In the genomic region with DNA sequence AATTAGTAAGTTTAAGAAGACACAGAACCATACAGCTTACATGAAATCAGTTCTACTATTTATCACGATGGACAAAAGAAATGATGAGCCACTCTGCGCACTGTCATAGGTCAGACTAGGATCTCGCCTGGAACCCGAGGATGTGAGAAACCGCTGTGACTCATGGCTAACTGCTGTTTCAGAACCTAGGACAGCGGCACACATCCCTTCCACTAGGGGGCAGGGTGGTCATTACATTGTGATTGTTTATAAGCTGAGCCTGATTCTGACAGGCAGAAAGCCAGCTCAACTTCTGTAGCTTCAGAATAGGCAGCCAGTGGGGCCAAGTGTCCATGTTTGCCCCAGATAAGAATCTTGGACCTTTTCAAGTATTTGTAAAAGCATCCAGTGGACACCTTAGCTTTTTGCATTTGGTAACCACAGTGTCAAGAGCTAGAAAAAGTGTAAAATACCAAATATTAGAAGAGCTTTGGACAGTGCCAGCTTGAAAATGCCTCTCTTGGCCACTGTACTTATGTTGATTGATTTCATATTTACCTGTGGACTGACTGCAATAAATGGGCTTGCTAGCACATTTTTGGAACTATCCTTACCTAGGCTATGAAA, we compare ENCODE assay signal across 1 cellular context.
TF ChIP-seq lines count a peak whose summit lies in the region.

No MANE protein-coding gene starts in this region.

TF ChIP-seq in K562, 482 proteins besides CTCF, POLR2A, EP300 and RAD21 (continued from another document and continues in another):
- peak; percentile 54; the same call in 1 of the 2 replicates for TF ChIP-seq LCOR (CRISPR knock-in tag; IDR thresholded peaks at IDR 0.05)
- no peak for TF ChIP-seq CHD7 (IDR thresholded peaks at IDR 0.05; ENCODE audit: low read depth, low read length)
- peak; percentile 42; the same call in 1 of the 2 replicates for TF ChIP-seq NCOA1 (IDR thresholded peaks at IDR 0.05; ENCODE audit: low read depth)
- TF ChIP-seq, protein P1, sequence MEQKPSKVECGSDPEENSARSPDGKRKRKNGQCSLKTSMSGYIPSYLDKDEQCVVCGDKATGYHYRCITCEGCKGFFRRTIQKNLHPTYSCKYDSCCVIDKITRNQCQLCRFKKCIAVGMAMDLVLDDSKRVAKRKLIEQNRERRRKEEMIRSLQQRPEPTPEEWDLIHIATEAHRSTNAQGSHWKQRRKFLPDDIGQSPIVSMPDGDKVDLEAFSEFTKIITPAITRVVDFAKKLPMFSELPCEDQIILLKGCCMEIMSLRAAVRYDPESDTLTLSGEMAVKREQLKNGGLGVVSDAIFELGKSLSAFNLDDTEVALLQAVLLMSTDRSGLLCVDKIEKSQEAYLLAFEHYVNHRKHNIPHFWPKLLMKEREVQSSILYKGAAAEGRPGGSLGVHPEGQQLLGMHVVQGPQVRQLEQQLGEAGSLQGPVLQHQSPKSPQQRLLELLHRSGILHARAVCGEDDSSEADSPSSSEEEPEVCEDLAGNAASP (IDR thresholded peaks at IDR 0.05) = no peak
- no peak for TF ChIP-seq POLR2H (tag; IDR thresholded peaks at IDR 0.05; ENCODE audit: low read depth)
- peak; percentile 87; the same call in 1 of the 2 replicates for TF ChIP-seq ARID3A (IDR thresholded peaks at IDR 0.05; ENCODE audit: borderline replicate concordance, low read depth, low read length)
- TF ChIP-seq, protein P2, sequence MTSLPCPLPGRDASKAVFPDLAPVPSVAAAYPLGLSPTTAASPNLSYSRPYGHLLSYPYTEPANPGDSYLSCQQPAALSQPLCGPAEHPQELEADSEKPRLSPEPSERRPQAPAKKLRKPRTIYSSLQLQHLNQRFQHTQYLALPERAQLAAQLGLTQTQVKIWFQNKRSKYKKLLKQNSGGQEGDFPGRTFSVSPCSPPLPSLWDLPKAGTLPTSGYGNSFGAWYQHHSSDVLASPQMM (CRISPR knock-in tag; IDR thresholded peaks at IDR 0.05) = no peak
- TF ChIP-seq FOSL1 (tag; conservative IDR thresholded peaks at IDR 0.05) = peak; percentile 82
- no peak for TF ChIP-seq FIP1L1 (IDR thresholded peaks at IDR 0.05; ENCODE audit: low read depth, low read length, poor library complexity, severe bottlenecking)
- TF ChIP-seq KLF16 (IDR thresholded peaks at IDR 0.05) = peak; percentile 33; the same call in 1 of the 2 replicates
- no peak for TF ChIP-seq ZNF165 (CRISPR knock-in tag; IDR thresholded peaks at IDR 0.05; ENCODE audit: borderline replicate concordance)
- peak; percentile 90 for TF ChIP-seq ZNF511 (CRISPR knock-in tag; IDR thresholded peaks at IDR 0.05)
- TF ChIP-seq ZNF175 (CRISPR knock-in tag; IDR thresholded peaks at IDR 0.05; ENCODE audit: low read depth) = no peak
- TF ChIP-seq ZBTB17 (CRISPR knock-in tag; IDR thresholded peaks at IDR 0.05) = no peak
- no peak for TF ChIP-seq CBFA2T2 (conservative IDR thresholded peaks at IDR 0.05)
- peak; percentile 76; the same call in 1 of the 2 replicates for TF ChIP-seq DMBX1 (CRISPR knock-in tag; IDR thresholded peaks at IDR 0.05; ENCODE audit: borderline replicate concordance)
- TF ChIP-seq, protein P3, sequence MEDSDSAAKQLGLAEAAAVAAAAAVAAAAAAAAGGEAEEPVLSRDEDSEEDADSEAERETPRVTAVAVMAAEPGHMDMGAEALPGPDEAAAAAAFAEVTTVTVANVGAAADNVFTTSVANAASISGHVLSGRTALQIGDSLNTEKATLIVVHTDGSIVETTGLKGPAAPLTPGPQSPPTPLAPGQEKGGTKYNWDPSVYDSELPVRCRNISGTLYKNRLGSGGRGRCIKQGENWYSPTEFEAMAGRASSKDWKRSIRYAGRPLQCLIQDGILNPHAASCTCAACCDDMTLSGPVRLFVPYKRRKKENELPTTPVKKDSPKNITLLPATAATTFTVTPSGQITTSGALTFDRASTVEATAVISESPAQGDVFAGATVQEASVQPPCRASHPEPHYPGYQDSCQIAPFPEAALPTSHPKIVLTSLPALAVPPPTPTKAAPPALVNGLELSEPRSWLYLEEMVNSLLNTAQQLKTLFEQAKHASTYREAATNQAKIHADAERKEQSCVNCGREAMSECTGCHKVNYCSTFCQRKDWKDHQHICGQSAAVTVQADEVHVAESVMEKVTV (CRISPR knock-in tag; IDR thresholded peaks at IDR 0.05) = peak; percentile 59
- TF ChIP-seq TEAD2 (tag; IDR thresholded peaks at IDR 0.05) = peak; percentile 97
- TF ChIP-seq TEAD4 (IDR thresholded peaks at IDR 0.05; ENCODE audit: low read length) = peak; percentile 89
- 0 out of 2 replicates have a peak, but pooled peaks have one; percentile 55 for TF ChIP-seq TEAD4 (CRISPR knock-in tag; IDR thresholded peaks at IDR 0.05; ENCODE audit: borderline replicate concordance)
- TF ChIP-seq STAT5B (CRISPR knock-in tag; IDR thresholded peaks at IDR 0.05) = no peak
- TF ChIP-seq TGIF2 (CRISPR knock-in tag; IDR thresholded peaks at IDR 0.05) = no peak
- TF ChIP-seq STAT6 (CRISPR knock-in tag; IDR thresholded peaks at IDR 0.05) = no peak
- TF ChIP-seq SRF (CRISPR knock-in tag; IDR thresholded peaks at IDR 0.05) = peak in 1 of 2 experiments; percentile 61; a peak in 2 of 4 replicates
- no peak for TF ChIP-seq ZNF174 (CRISPR knock-in tag; IDR thresholded peaks at IDR 0.05)
- no peak for TF ChIP-seq ZNF436 (CRISPR knock-in tag; IDR thresholded peaks at IDR 0.05)
- peak in 1 of 2 experiments; percentile 32; a peak in 1 of 4 replicates for TF ChIP-seq TBL1XR1 (IDR thresholded peaks at IDR 0.05; ENCODE audit: low read length in 2 of 2)
- TF ChIP-seq L3MBTL2 (IDR thresholded peaks at IDR 0.05) = no peak
- peak; percentile 43; the same call in 1 of the 2 replicates for TF ChIP-seq HCFC1 (IDR thresholded peaks at IDR 0.05; ENCODE audit: low read depth, low read length)
- TF ChIP-seq ZNF24 (IDR thresholded peaks at IDR 0.05) = no peak
- TF ChIP-seq ZNF121 (CRISPR knock-in tag; conservative IDR thresholded peaks at IDR 0.05) = no peak
- TF ChIP-seq NR2C2 (CRISPR knock-in tag; IDR thresholded peaks at IDR 0.05) = peak; percentile 59; the same call in 1 of the 2 replicates
- TF ChIP-seq NR2C2 (tag; IDR thresholded peaks at IDR 0.05) = no peak
- no peak for TF ChIP-seq HOXB6 (CRISPR knock-in tag; IDR thresholded peaks at IDR 0.05; ENCODE audit: borderline replicate concordance)
- TF ChIP-seq BDP1 (IDR thresholded peaks at IDR 0.05; ENCODE audit: insufficient read depth, insufficient read length) = no peak
- TF ChIP-seq, protein P4, sequence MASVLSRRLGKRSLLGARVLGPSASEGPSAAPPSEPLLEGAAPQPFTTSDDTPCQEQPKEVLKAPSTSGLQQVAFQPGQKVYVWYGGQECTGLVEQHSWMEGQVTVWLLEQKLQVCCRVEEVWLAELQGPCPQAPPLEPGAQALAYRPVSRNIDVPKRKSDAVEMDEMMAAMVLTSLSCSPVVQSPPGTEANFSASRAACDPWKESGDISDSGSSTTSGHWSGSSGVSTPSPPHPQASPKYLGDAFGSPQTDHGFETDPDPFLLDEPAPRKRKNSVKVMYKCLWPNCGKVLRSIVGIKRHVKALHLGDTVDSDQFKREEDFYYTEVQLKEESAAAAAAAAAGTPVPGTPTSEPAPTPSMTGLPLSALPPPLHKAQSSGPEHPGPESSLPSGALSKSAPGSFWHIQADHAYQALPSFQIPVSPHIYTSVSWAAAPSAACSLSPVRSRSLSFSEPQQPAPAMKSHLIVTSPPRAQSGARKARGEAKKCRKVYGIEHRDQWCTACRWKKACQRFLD (CRISPR knock-in tag; IDR thresholded peaks at IDR 0.05) = no peak
- TF ChIP-seq CC2D1A (IDR thresholded peaks at IDR 0.05) = no peak
- TF ChIP-seq XRCC5 (IDR thresholded peaks at IDR 0.05; ENCODE audit: low read depth, low read length) = 0 out of 2 replicates have a peak, but pooled peaks have one; percentile 26
